8 cellular contexts compared by ENCODE assay signal in genomic region chr11:61295596-61295926, GRCh38. TPM values are rescaled to one million over a fixed set of nuclear protein-coding genes. Genes with fewer than 3 reads are reported as not detected.
A peak's percentile ranks its signal among the peaks of the same experiment; 100 is the strongest.
DNase-seq lines count a peak whose midpoint lies in the region; ATAC-seq, FAIRE-seq and TF ChIP-seq lines count a peak whose summit lies in the region.

No MANE protein-coding gene starts in this region.

- no peak for DNase-seq in breast epithelium (ENCODE audit: low spot score in 2 of 2)
- DNase-seq in MCF 10A (ENCODE audit: unreplicated experiment): no peak
- DNase-seq in K562 (ENCODE audit: extremely low read depth in 1 of 4, low spot score in 3 of 4): no peak
- no peak for DNase-seq in mesothelial cell of epicardium (ENCODE audit: low spot score in 2 of 2, unreplicated experiment in 2 of 2)
- DNase-seq in vagina (ENCODE audit: extremely low spot score in 2 of 2): no peak

- WGBS in K562 (ENCODE audit: insufficient coverage, low coverage, missing lambda C conversion rate): 92% methylated on average over 12 of the region's 12 CpGs

- no peaks in the 10 kb centered on the region for H3K9me1 ChIP-seq in K562 (ENCODE audit: control insufficient read depth, insufficient read depth, low read length)

- POLR2A ChIA-PET in MCF 10A (lab: Yijun Ruan, JAX): interaction anchor here (0.9 to 4.4 kb wide), 2 partner anchors 12 to 16 kb away, joined by 3 to 24 read pairs; no protein-coding TSS in a partner anchor
- POLR2A ChIA-PET in K562 (lab: Yijun Ruan, JAX): no interaction called here

- intact Hi-C loops in breast epithelium (cut with DNase I; ENCODE audit: low total_unique reads): no loop called here
- intact Hi-C loops in MCF 10A (cut with micrococcal nuclease): no loop called here
- intact Hi-C loops in K562 (cut with micrococcal nuclease): no loop called here
- intact Hi-C loops in vagina (cut with DNase I): no loop called here

- H3K9me3 Mint-ChIP-seq in MCF 10A (ENCODE audit: unreplicated experiment): no peaks in the 10 kb centered on the region
- no peaks in the 10 kb centered on the region for H3K9me3 Mint-ChIP-seq in mesothelial cell of epicardium

- BruUV-seq in MCF 10A (replicated peaks; lab: Mats Ljungman, UMichigan): no TSS peak
- no TSS peak for BruUV-seq in K562 (replicated peaks; lab: Mats Ljungman, UMichigan)

- TF ChIP-seq EP300 in K562 (IDR thresholded peaks at IDR 0.05; ENCODE audit: low read length): no peak

- no peaks in the 10 kb centered on the region for H3K9me3 ChIP-seq in breast epithelium
- H3K9me3 ChIP-seq in K562 (replicated peaks; ENCODE audit: control insufficient read depth, insufficient read depth, low read depth, low read length): 0 out of 2 replicates have a peak, but pooled peaks cover 1% of the 10 kb centered on the region
- H3K9me3 ChIP-seq in vagina: no peaks in the 10 kb centered on the region

- peaks cover 4% of the 10 kb centered on the region for H3K36me3 ChIP-seq in breast epithelium
- peaks cover 38% of the 10 kb centered on the region for H3K36me3 ChIP-seq in K562 (ENCODE audit: control insufficient read depth, insufficient read depth, low read length)
- peaks cover 0 to 16% of the 10 kb centered on the region in 2 donors for H3K36me3 ChIP-seq in vagina

- CTCF ChIA-PET in MCF 10A (lab: Yijun Ruan, JAX) (interaction anchor here (1.0 kb wide), 1 partner anchor 41 kb away, joined by 3 read pairs; no protein-coding TSS in a partner anchor), K562 (lab: Yijun Ruan, JAX; ENCODE audit: low intra/inter-chr PET ratio) (no interaction called here)

- H3K27ac ChIP-seq in breast epithelium: peak overlapping the region; percentile 52 to 80
- H3K27ac ChIP-seq in K562 (ENCODE audit: extremely low read depth, low read depth, low read length): no peak overlapping the region
- H3K27ac ChIP-seq in vagina: peak overlapping the region; percentile 74

- TF ChIP-seq CTCF in breast epithelium (IDR thresholded peaks at IDR 0.05) (no peak), MCF 10A (IDR thresholded peaks at IDR 0.05; ENCODE audit: unreplicated experiment) (no peak), K562 (IDR thresholded peaks at IDR 0.05 in 2 of 3, conservative IDR thresholded peaks at IDR 0.05 in 1 of 3; ENCODE audit: insufficient read depth in 2 of 3, low read depth in 1 of 3, low read length in 3 of 3) (no peak), mesothelial cell of epicardium (IDR thresholded peaks at IDR 0.05; ENCODE audit: unreplicated experiment) (no peak), vagina (IDR thresholded peaks at IDR 0.05) (no peak)

- no peaks in the 10 kb centered on the region for H3K79me2 ChIP-seq in K562 (ENCODE audit: control insufficient read depth, insufficient read depth, low read length)

- no peaks in the 10 kb centered on the region for H4K20me1 ChIP-seq in K562 (replicated peaks; ENCODE audit: control insufficient read depth, insufficient read depth, low read length)

- peaks cover 28% of the 10 kb centered on the region for H3K4me1 Mint-ChIP-seq in MCF 10A (ENCODE audit: insufficient read depth, unreplicated experiment)
- peaks cover 11% of the 10 kb centered on the region for H3K4me1 Mint-ChIP-seq in mesothelial cell of epicardium

- ATAC-seq in K562: no peak
- ATAC-seq in GM18907 (IDR thresholded peaks at IDR 0.05; ENCODE audit: unreplicated experiment): no peak
- ATAC-seq in GM18858 (IDR thresholded peaks at IDR 0.05; ENCODE audit: unreplicated experiment): no peak
- no peak for ATAC-seq in HG03342 (IDR thresholded peaks at IDR 0.05; ENCODE audit: unreplicated experiment)

- H3K4me3 ChIP-seq in breast epithelium (peak overlapping the region; percentile 54 to 72 (median 64)), K562 (no peak overlapping the region), vagina (peak overlapping the region; percentile 60 to 70)

- H2AFZ ChIP-seq in K562 (ENCODE audit: low read depth, low read length): no peak overlapping the region

- no peak for TF ChIP-seq RAD21 in K562 (CRISPR knock-in tag; conservative IDR thresholded peaks at IDR 0.05 in 1 of 2, IDR thresholded peaks at IDR 0.05 in 1 of 2)

- H3K9ac ChIP-seq in K562 (ENCODE audit: insufficient read depth in 1 of 2, low read depth in 2 of 2, low read length in 2 of 2): peak overlapping the region in 1 of 2 experiments; percentile 15; a peak in 1 of 4 replicates

- no peak overlapping the region for H3K4me2 ChIP-seq in K562 (ENCODE audit: insufficient read depth, low read length)

- no peak overlapping the region for H3K4me3 Mint-ChIP-seq in MCF 10A (ENCODE audit: unreplicated experiment)
- peak overlapping the region; percentile 46 for H3K4me3 Mint-ChIP-seq in mesothelial cell of epicardium

- no peak for FAIRE-seq in K562 (lab: Jason Lieb, UNC)

- in situ Hi-C loops in K562 (cut with MboI): no loop called here

- TF ChIP-seq POLR2A in breast epithelium (IDR thresholded peaks at IDR 0.05) (no peak), K562 (conservative IDR thresholded peaks at IDR 0.05) (no peak), vagina (IDR thresholded peaks at IDR 0.05) (no peak)

- H3K27me3 Mint-ChIP-seq in MCF 10A (ENCODE audit: insufficient read depth, unreplicated experiment): peaks cover 24% of the 10 kb centered on the region
- peaks cover 20% of the 10 kb centered on the region for H3K27me3 Mint-ChIP-seq in mesothelial cell of epicardium (ENCODE audit: low read depth)

- peaks cover 0 to 10% of the 10 kb centered on the region in 2 donors for H3K27me3 ChIP-seq in breast epithelium
- no peaks in the 10 kb centered on the region for H3K27me3 ChIP-seq in K562 (ENCODE audit: control insufficient read depth in 2 of 2, insufficient read depth in 2 of 2, low read length in 2 of 2)
- no peaks in the 10 kb centered on the region for H3K27me3 ChIP-seq in vagina

- H3K27ac Mint-ChIP-seq in MCF 10A (ENCODE audit: low read depth, unreplicated experiment) (no peak overlapping the region), mesothelial cell of epicardium (no peak overlapping the region)

- H3K36me3 Mint-ChIP-seq in MCF 10A (ENCODE audit: insufficient read depth, unreplicated experiment) (peaks cover 21% of the 10 kb centered on the region), mesothelial cell of epicardium (peaks cover 21% of the 10 kb centered on the region)

- H3K4me1 ChIP-seq in breast epithelium (peaks cover 9 to 10% of the 10 kb centered on the region in 2 donors), K562 (replicated peaks in 1 of 2; ENCODE audit: control insufficient read depth in 2 of 2, insufficient read depth in 2 of 2, low read length in 2 of 2) (peaks cover 4 to 36% of the 10 kb centered on the region in 2 experiments; a peak in 4 of 5 replicates), vagina (peaks cover 50% of the 10 kb centered on the region)

RNA-seq across cellular contexts. Expression of gene VWCE, which starts 0.4 kb away (rescaled TPM):
- 1 to 10 TPM in 2 of 3 donors, under 1 TPM in 1; 0.88 to 3.2 (median 2.6) TPM for total RNA-seq in breast epithelium
- 0.54 and 1.1 TPM in 2 replicates for total RNA-seq in MCF 10A (2022)
- 6.5 and 15.9 TPM in 2 replicates for total RNA-seq in K562 (2011; cell fraction: chromatin; rRNA removed; ENCODE audit: low replicate concordance)
- 6.2 and 7.8 TPM in 2 replicates for total RNA-seq in K562 (2011; cell fraction: nucleolus; rRNA removed)
- total RNA-seq in K562 (2011; cell fraction: nucleoplasm; rRNA removed): 7.5 and 7.9 TPM in 2 replicates
- total RNA-seq in K562 (2014; rRNA removed): 0.32 and 0.41 TPM in 2 replicates
- total RNA-seq in K562 (2014; rRNA removed; fragmentation: Illumina TruSeq; extraction: Trizol): 0.26 and 0.36 TPM in 2 replicates
- total RNA-seq in K562 (2015; rRNA removed; fragmentation: Illumina TruSeq; extraction: Trizol): 0.38 and 0.65 TPM in 2 replicates
- total RNA-seq in K562 (2021): 0.74 and 1.1 TPM in 2 replicates
- 0.60 and 0.89 TPM in 2 replicates for polyA plus RNA-seq in K562 (2011; rRNA removed)
- polyA plus RNA-seq in K562 (2011; cell fraction: cytosol; rRNA removed): 0.73 and 1.1 TPM in 2 replicates
- polyA plus RNA-seq in K562 (2011; cell fraction: nucleus; rRNA removed): 3.0 and 3.8 TPM in 2 replicates
- 0.82 and 1.8 TPM in 2 replicates for polyA plus RNA-seq in K562 (2012)
- polyA plus RNA-seq in K562 (2014; fragmentation: Illumina TruSeq; extraction: Trizol): 0.48 and 0.67 TPM in 2 replicates
- polyA plus RNA-seq in K562 (2014; fragmentation: Nextera tagmentation; extraction: Ambion mirVana): under 1 TPM in 1 of 2 experiments, not detected in 1; 0.06 TPM
- 0.86 and 1.6 TPM in 2 replicates for polyA plus RNA-seq in K562 (2014; rRNA removed)
- polyA minus RNA-seq in K562 (2011; rRNA and poly(A)+ RNA removed): 0.46 and 0.57 TPM in 2 replicates
- not detected in 2 replicates for polyA minus RNA-seq in K562 (2011; cell fraction: cytosol; rRNA and poly(A)+ RNA removed)
- 1.2 and 2.2 TPM in 2 replicates for polyA minus RNA-seq in K562 (2011; cell fraction: nucleus; rRNA and poly(A)+ RNA removed)
- 6.2 to 8.7 TPM (median 8.2 TPM) in 3 replicates for total RNA-seq in mesothelial cell of epicardium
- total RNA-seq in vagina: 3.4 TPM

RNA-seq across cellular contexts. Expression of gene DDB1, which starts 37.3 kb away (rescaled TPM):
- 100 to 1,000 TPM; 131 to 150 (median 145) TPM for total RNA-seq in breast epithelium
- 172 and 188 TPM in 2 replicates for total RNA-seq in MCF 10A (2022)
- 556 and 576 TPM in 2 replicates for total RNA-seq in K562 (2011; cell fraction: chromatin; rRNA removed; ENCODE audit: low replicate concordance)
- 305 and 316 TPM in 2 replicates for total RNA-seq in K562 (2011; cell fraction: nucleolus; rRNA removed)
- total RNA-seq in K562 (2011; cell fraction: nucleoplasm; rRNA removed): 405 and 524 TPM in 2 replicates
- total RNA-seq in K562 (2014; rRNA removed): 273 and 325 TPM in 2 replicates
- 237 and 239 TPM in 2 replicates for total RNA-seq in K562 (2014; rRNA removed; fragmentation: Illumina TruSeq; extraction: Trizol)
- 250 and 251 TPM in 2 replicates for total RNA-seq in K562 (2015; rRNA removed; fragmentation: Illumina TruSeq; extraction: Trizol)
- total RNA-seq in K562 (2021): 307 and 322 TPM in 2 replicates
- polyA plus RNA-seq in K562 (2011; rRNA removed): 290 and 343 TPM in 2 replicates
- polyA plus RNA-seq in K562 (2011; cell fraction: cytosol; rRNA removed): 317 and 331 TPM in 2 replicates
- polyA plus RNA-seq in K562 (2011; cell fraction: nucleus; rRNA removed): 256 and 322 TPM in 2 replicates
- 149 and 169 TPM in 2 replicates for polyA plus RNA-seq in K562 (2012)
- 259 and 266 TPM in 2 replicates for polyA plus RNA-seq in K562 (2014; fragmentation: Illumina TruSeq; extraction: Trizol)
- polyA plus RNA-seq in K562 (2014; fragmentation: Nextera tagmentation; extraction: Ambion mirVana): 100 to 1,000 TPM; 172 to 361 TPM
- 201 and 224 TPM in 2 replicates for polyA plus RNA-seq in K562 (2014; rRNA removed)
- polyA minus RNA-seq in K562 (2011; rRNA and poly(A)+ RNA removed): 588 and 731 TPM in 2 replicates
- 325 and 351 TPM in 2 replicates for polyA minus RNA-seq in K562 (2011; cell fraction: cytosol; rRNA and poly(A)+ RNA removed)
- polyA minus RNA-seq in K562 (2011; cell fraction: nucleus; rRNA and poly(A)+ RNA removed): 120 and 182 TPM in 2 replicates
- total RNA-seq in mesothelial cell of epicardium: 253 to 266 TPM (median 263 TPM) in 3 replicates
- 132 TPM for total RNA-seq in vagina

RNA-seq across cellular contexts. Expression of gene TKFC, which starts 37.5 kb away (rescaled TPM):
- total RNA-seq in breast epithelium: 10 to 100 TPM; 15.2 to 34.4 (median 26.9) TPM
- total RNA-seq in MCF 10A (2022): 79.7 and 93.7 TPM in 2 replicates
- total RNA-seq in K562 (2011; cell fraction: chromatin; rRNA removed; ENCODE audit: low replicate concordance): 149 and 318 TPM in 2 replicates
- 164 and 169 TPM in 2 replicates for total RNA-seq in K562 (2011; cell fraction: nucleolus; rRNA removed)
- 118 and 132 TPM in 2 replicates for total RNA-seq in K562 (2011; cell fraction: nucleoplasm; rRNA removed)
- total RNA-seq in K562 (2014; rRNA removed): 28.5 and 35.2 TPM in 2 replicates
- 12.0 and 13.9 TPM in 2 replicates for total RNA-seq in K562 (2014; rRNA removed; fragmentation: Illumina TruSeq; extraction: Trizol)
- 19.3 and 21.7 TPM in 2 replicates for total RNA-seq in K562 (2015; rRNA removed; fragmentation: Illumina TruSeq; extraction: Trizol)
- 53.6 and 61.7 TPM in 2 replicates for total RNA-seq in K562 (2021)
- polyA plus RNA-seq in K562 (2011; rRNA removed): 30.8 and 58.0 TPM in 2 replicates
- 40.7 and 63.4 TPM in 2 replicates for polyA plus RNA-seq in K562 (2011; cell fraction: cytosol; rRNA removed)
- polyA plus RNA-seq in K562 (2011; cell fraction: nucleus; rRNA removed): 222 and 275 TPM in 2 replicates
- polyA plus RNA-seq in K562 (2012): 43.1 and 60.5 TPM in 2 replicates
- 34.0 and 36.6 TPM in 2 replicates for polyA plus RNA-seq in K562 (2014; fragmentation: Illumina TruSeq; extraction: Trizol)
- 1 to 10 TPM; 2.0 to 2.3 TPM for polyA plus RNA-seq in K562 (2014; fragmentation: Nextera tagmentation; extraction: Ambion mirVana)
- polyA plus RNA-seq in K562 (2014; rRNA removed): 45.6 and 52.6 TPM in 2 replicates
- 25.9 and 30.8 TPM in 2 replicates for polyA minus RNA-seq in K562 (2011; rRNA and poly(A)+ RNA removed)
- polyA minus RNA-seq in K562 (2011; cell fraction: cytosol; rRNA and poly(A)+ RNA removed): 27.2 and 40.0 TPM in 2 replicates
- 62.5 and 67.2 TPM in 2 replicates for polyA minus RNA-seq in K562 (2011; cell fraction: nucleus; rRNA and poly(A)+ RNA removed)
- total RNA-seq in mesothelial cell of epicardium: 74.0 to 83.6 TPM (median 75.8 TPM) in 3 replicates
- 22.6 TPM for total RNA-seq in vagina

RNA-seq across cellular contexts. Expression of gene PGA5, which starts 54.6 kb away (rescaled TPM):
- 1 to 10 TPM in 2 of 3 donors, under 1 TPM in 1; 0.98 to 2.1 (median 1.6) TPM for total RNA-seq in breast epithelium
- not detected in 2 replicates for total RNA-seq in MCF 10A (2022)
- total RNA-seq in K562 (2011; cell fraction: chromatin; rRNA removed; ENCODE audit: low replicate concordance): not detected in 2 replicates
- not detected in 2 replicates for total RNA-seq in K562 (2011; cell fraction: nucleolus; rRNA removed)
- not detected in 2 replicates for total RNA-seq in K562 (2011; cell fraction: nucleoplasm; rRNA removed)
- total RNA-seq in K562 (2014; rRNA removed): not detected in 2 replicates
- total RNA-seq in K562 (2014; rRNA removed; fragmentation: Illumina TruSeq; extraction: Trizol): not detected in 2 replicates
- total RNA-seq in K562 (2015; rRNA removed; fragmentation: Illumina TruSeq; extraction: Trizol): not detected in 2 replicates
- not detected in 2 replicates for total RNA-seq in K562 (2021)
- polyA plus RNA-seq in K562 (2011; rRNA removed): not detected in 2 replicates
- not detected in 2 replicates for polyA plus RNA-seq in K562 (2011; cell fraction: cytosol; rRNA removed)
- 0.20 TPM in 1 of 2 replicates, not detected in the other for polyA plus RNA-seq in K562 (2011; cell fraction: nucleus; rRNA removed)
- not detected in 2 replicates for polyA plus RNA-seq in K562 (2012)
- polyA plus RNA-seq in K562 (2014; fragmentation: Illumina TruSeq; extraction: Trizol): not detected in 2 replicates
- not detected for polyA plus RNA-seq in K562 (2014; fragmentation: Nextera tagmentation; extraction: Ambion mirVana)
- not detected in 2 replicates for polyA plus RNA-seq in K562 (2014; rRNA removed)
- not detected in 2 replicates for polyA minus RNA-seq in K562 (2011; rRNA and poly(A)+ RNA removed)
- not detected in 2 replicates for polyA minus RNA-seq in K562 (2011; cell fraction: cytosol; rRNA and poly(A)+ RNA removed)
- not detected in 2 replicates for polyA minus RNA-seq in K562 (2011; cell fraction: nucleus; rRNA and poly(A)+ RNA removed)
- not detected in 3 replicates for total RNA-seq in mesothelial cell of epicardium
- total RNA-seq in vagina: not detected
